Comparison of ENCODE assay signal across 17 cellular contexts in genomic region chr17:15023589-15023988, GRCh38.
A peak's percentile ranks its signal among the peaks of the same experiment; 100 is the strongest.
DNase-seq lines count a peak whose midpoint lies in the region; ATAC-seq, FAIRE-seq and TF ChIP-seq lines count a peak whose summit lies in the region.
"Had no signal": no experiment of that assay in that cellular context is flagged by ENCODE, and none has a peak within 500 bp of the region (broad histone marks: within the 10 kb centered on the region; RNA-seq: fewer than 3 reads in every experiment).

No MANE protein-coding gene starts in this region.

- dilution Hi-C loops in mammary epithelial cell (cut with HindIII; ENCODE audit: low sequenced_read_pairs): no loop called here

- H2AFZ ChIP-seq in GM23338: peak overlapping the region; percentile 95
- H2AFZ ChIP-seq in astrocyte (ENCODE audit: low read depth, low read length): no peak overlapping the region
- H2AFZ ChIP-seq in mesenchymal stem cell (ENCODE audit: low read depth, low read length): no peak overlapping the region
- no peak overlapping the region for H2AFZ ChIP-seq in mammary epithelial cell (ENCODE audit: low read depth, low read length)

- H4K8ac ChIP-seq in mesenchymal stem cell (ENCODE audit: low read length): peak overlapping the region; percentile 36

- no peak overlapping the region for H3K27ac Mint-ChIP-seq in GM23338
- H3K27ac Mint-ChIP-seq in astrocyte (ENCODE audit: unreplicated experiment): peak overlapping the region; percentile 41
- H3K27ac Mint-ChIP-seq in endodermal cell: no peak overlapping the region
- H3K27ac Mint-ChIP-seq: B cell had no signal

- DNase-seq in GM23338 (ENCODE audit: low spot score) (no peak), astrocyte (ENCODE audit: low read depth) (no peak), endodermal cell (peak; percentile 56), mesenchymal stem cell (no peak), RCC 7860 (ENCODE audit: low spot score) (no peak), SHP77 (lab: John Stamatoyannopoulos, UW) (no peak), mammary epithelial cell (no peak), UCSD-AML1 (lab: John Stamatoyannopoulos, UW; ENCODE audit: unreplicated experiment) (no peak)
- DNase-seq: ACHN; C1 segment of cervical spinal cord; CD4-positive, alpha-beta memory T cell; DMS79 treated with DMSO at 0.1 percent for 48 hours; GF-D8; IMR-90 had no signal

- H3K4me1 Mint-ChIP-seq in GM23338 (no peaks in the 10 kb centered on the region; the same call in 1 of the 3 replicates), astrocyte (ENCODE audit: low read depth, unreplicated experiment) (peaks cover 8% of the 10 kb centered on the region), endodermal cell (no peaks in the 10 kb centered on the region)
- H3K4me1 Mint-ChIP-seq: B cell; CD4-positive, alpha-beta memory T cell had no signal

- no peak overlapping the region for H2AK5ac ChIP-seq in mesenchymal stem cell (ENCODE audit: low read length, severe bottlenecking)

- H3K27me3 Mint-ChIP-seq in GM23338 (ENCODE audit: insufficient read depth, low read depth, poor library complexity): peaks cover 5% of the 10 kb centered on the region
- H3K27me3 Mint-ChIP-seq in astrocyte (ENCODE audit: low read depth, unreplicated experiment): no peaks in the 10 kb centered on the region
- no peaks in the 10 kb centered on the region for H3K27me3 Mint-ChIP-seq in endodermal cell (ENCODE audit: insufficient read depth)
- H3K27me3 Mint-ChIP-seq: B cell had no signal

- no peak overlapping the region for H2BK5ac ChIP-seq in mesenchymal stem cell (ENCODE audit: low read depth, low read length, poor library complexity, severe bottlenecking)

- H3K4me1 ChIP-seq in GM23338 (ENCODE audit: insufficient read depth) (peaks cover 3% of the 10 kb centered on the region; the same call in 1 of the 2 replicates), astrocyte (ENCODE audit: insufficient read depth, low read length) (no peaks in the 10 kb centered on the region), endodermal cell (ENCODE audit: control insufficient read depth, insufficient read depth, low read length) (no peaks in the 10 kb centered on the region), mesenchymal stem cell (ENCODE audit: control insufficient read depth, insufficient read depth, low read depth, low read length) (no peaks in the 10 kb centered on the region), mammary epithelial cell (ENCODE audit: insufficient read depth, low read length) (no peaks in the 10 kb centered on the region)

- H3K27me3 ChIP-seq in GM23338 (ENCODE audit: insufficient read depth): no peaks in the 10 kb centered on the region
- H3K27me3 ChIP-seq in astrocyte (ENCODE audit: insufficient read depth, low read length): no peaks in the 10 kb centered on the region
- no peaks in the 10 kb centered on the region for H3K27me3 ChIP-seq in endodermal cell (ENCODE audit: control insufficient read depth, insufficient read depth, low read length, poor library complexity, severe bottlenecking)
- H3K27me3 ChIP-seq in mesenchymal stem cell (ENCODE audit: control insufficient read depth in 1 of 2, insufficient read depth in 1 of 2, low read length in 2 of 2): no peaks in the 10 kb centered on the region
- H3K27me3 ChIP-seq in mammary epithelial cell (ENCODE audit: insufficient read depth, low read length): peaks cover 1% of the 10 kb centered on the region

- no peak overlapping the region for H3K4ac ChIP-seq in mesenchymal stem cell (ENCODE audit: low read depth in 1 of 2, low read length in 2 of 2)

- no peak overlapping the region for H3K4me3 ChIP-seq in GM23338
- no peak overlapping the region for H3K4me3 ChIP-seq in astrocyte (ENCODE audit: insufficient read depth, low read depth, low read length)
- H3K4me3 ChIP-seq in endodermal cell (ENCODE audit: low read length): no peak overlapping the region
- H3K4me3 ChIP-seq in mesenchymal stem cell (ENCODE audit: insufficient read depth in 1 of 2, low read depth in 1 of 2, low read length in 2 of 2): no peak overlapping the region
- H3K4me3 ChIP-seq in mammary epithelial cell (replicated peaks in 1 of 3; ENCODE audit: insufficient read depth in 1 of 3, low read depth in 2 of 3, low read length in 3 of 3): no peak overlapping the region

- 90 to 92% methylated on average over 5 of the region's 5 CpGs for WGBS in endodermal cell (ENCODE audit: insufficient coverage in 1 of 2, insufficient read length in 1 of 2), 2 experiments
- 75% methylated on average over 5 of the region's 5 CpGs for WGBS in mesenchymal stem cell
- WGBS in mammary epithelial cell (ENCODE audit: low coverage, missing lambda C conversion rate): 79% methylated on average over 5 of the region's 5 CpGs

- no peak overlapping the region for H4K91ac ChIP-seq in mesenchymal stem cell (ENCODE audit: low read length)

- in situ Hi-C loops in mammary epithelial cell (cut with MboI; ENCODE audit: low sequenced_read_pairs in 2 of 2): no loop called here

- H3K79me1 ChIP-seq in mesenchymal stem cell (replicated peaks; ENCODE audit: low read length, poor library complexity, severe bottlenecking): no peaks in the 10 kb centered on the region

- H3K4me3 Mint-ChIP-seq in GM23338 (no peak overlapping the region), astrocyte (ENCODE audit: unreplicated experiment) (no peak overlapping the region), endodermal cell (no peak overlapping the region)
- H3K4me3 Mint-ChIP-seq: B cell; CD4-positive, alpha-beta memory T cell had no signal

- H3K27ac ChIP-seq in GM23338 (ENCODE audit: low read depth): no peak overlapping the region
- H3K27ac ChIP-seq in astrocyte (ENCODE audit: low read depth, low read length): no peak overlapping the region
- H3K27ac ChIP-seq in endodermal cell (ENCODE audit: low read depth, low read length): no peak overlapping the region
- H3K27ac ChIP-seq in mesenchymal stem cell (ENCODE audit: low read length, poor library complexity, severe bottlenecking): no peak overlapping the region
- H3K27ac ChIP-seq in mammary epithelial cell (ENCODE audit: insufficient read depth, low read depth, low read length): no peak overlapping the region

- H3K14ac ChIP-seq in mesenchymal stem cell (ENCODE audit: low read length in 2 of 2): no peak overlapping the region

- no peaks in the 10 kb centered on the region for H3K36me3 ChIP-seq in GM23338 (ENCODE audit: insufficient read depth)
- H3K36me3 ChIP-seq in astrocyte (ENCODE audit: insufficient read depth, low read length): no peaks in the 10 kb centered on the region
- H3K36me3 ChIP-seq in endodermal cell (ENCODE audit: control insufficient read depth, insufficient read depth, low read length): no peaks in the 10 kb centered on the region
- no peaks in the 10 kb centered on the region for H3K36me3 ChIP-seq in mesenchymal stem cell (ENCODE audit: control insufficient read depth in 1 of 2, insufficient read depth in 2 of 2, low read depth in 1 of 2, low read length in 2 of 2)
- H3K36me3 ChIP-seq in mammary epithelial cell (ENCODE audit: insufficient read depth, low read length): no peaks in the 10 kb centered on the region

- H4K20me1 ChIP-seq in GM23338 (replicated peaks; ENCODE audit: insufficient read depth) (no peaks in the 10 kb centered on the region), astrocyte (ENCODE audit: insufficient read depth, low read length) (no peaks in the 10 kb centered on the region), mammary epithelial cell (ENCODE audit: insufficient read depth, low read length) (no peaks in the 10 kb centered on the region)

- no peaks in the 10 kb centered on the region for H3K36me3 Mint-ChIP-seq in GM23338 (ENCODE audit: low read depth)
- H3K36me3 Mint-ChIP-seq in astrocyte (ENCODE audit: low read depth, unreplicated experiment): no peaks in the 10 kb centered on the region
- H3K36me3 Mint-ChIP-seq in endodermal cell (ENCODE audit: low read depth): no peaks in the 10 kb centered on the region
- H3K36me3 Mint-ChIP-seq: CD4-positive, alpha-beta memory T cell had no signal

- intact Hi-C loops in mammary epithelial cell (cut with micrococcal nuclease): no loop called here

- BruUV-seq in mammary epithelial cell (replicated peaks; lab: Mats Ljungman, UMichigan): no TSS peak

- H3K23ac ChIP-seq in mesenchymal stem cell (ENCODE audit: low read length in 2 of 2): no peak overlapping the region

- peak; percentile 54 for ATAC-seq in GM23338
- ATAC-seq: HCT116 had no signal

- CTCF ChIA-PET in mammary epithelial cell (lab: Charles Lee; ENCODE audit: low non-redundant PET): no interaction called here

- no peak overlapping the region for H2BK120ac ChIP-seq in mesenchymal stem cell (ENCODE audit: low read depth, low read length)

- H3K9ac ChIP-seq in astrocyte (ENCODE audit: low read length) (no peak overlapping the region), endodermal cell (ENCODE audit: extremely low read depth, low read length, poor library complexity, severe bottlenecking) (no peak overlapping the region), mesenchymal stem cell (ENCODE audit: low read length) (no peak overlapping the region), mammary epithelial cell (ENCODE audit: insufficient read depth, low read length) (no peak overlapping the region)

- FAIRE-seq in astrocyte (lab: Jason Lieb, UNC) (no peak), RCC 7860 (lab: Jason Lieb, UNC) (no peak)
- FAIRE-seq: H54 had no signal

- H2BK15ac ChIP-seq in mesenchymal stem cell (ENCODE audit: low read depth, poor library complexity, severe bottlenecking): peak overlapping the region; percentile 67

- H3K18ac ChIP-seq in mesenchymal stem cell (ENCODE audit: low read depth in 1 of 2, low read length in 2 of 2): no peak overlapping the region

- H3K9me3 Mint-ChIP-seq in GM23338: no peaks in the 10 kb centered on the region
- no peaks in the 10 kb centered on the region for H3K9me3 Mint-ChIP-seq in astrocyte (ENCODE audit: unreplicated experiment)
- H3K9me3 Mint-ChIP-seq in endodermal cell: no peaks in the 10 kb centered on the region

- no peak overlapping the region for H2BK12ac ChIP-seq in mesenchymal stem cell (ENCODE audit: low read length in 2 of 2)

- no peaks in the 10 kb centered on the region for H3K9me3 ChIP-seq in astrocyte (ENCODE audit: insufficient read depth, low read depth, low read length)
- H3K9me3 ChIP-seq in endodermal cell (ENCODE audit: control insufficient read depth, low read length): no peaks in the 10 kb centered on the region
- H3K9me3 ChIP-seq in mesenchymal stem cell (ENCODE audit: control insufficient read depth, low read length): peaks cover 7% of the 10 kb centered on the region
- no peaks in the 10 kb centered on the region for H3K9me3 ChIP-seq in mammary epithelial cell (replicated peaks; ENCODE audit: insufficient read depth, low read length)

- H3K4me2 ChIP-seq in GM23338 (no peak overlapping the region), astrocyte (ENCODE audit: low read length) (no peak overlapping the region), mesenchymal stem cell (ENCODE audit: low read length, poor library complexity, severe bottlenecking) (no peak overlapping the region), mammary epithelial cell (ENCODE audit: insufficient read depth, low read depth, low read length) (no peak overlapping the region)

- TF ChIP-seq CTCF in GM23338 (conservative IDR thresholded peaks at IDR 0.05; ENCODE audit: low read depth in 2 of 2): no peak
- no peak for TF ChIP-seq CTCF in astrocyte (IDR thresholded peaks at IDR 0.05; ENCODE audit: insufficient read depth, low read depth, low read length)
- TF ChIP-seq CTCF in endodermal cell (conservative IDR thresholded peaks at IDR 0.05): no peak
- no peak for TF ChIP-seq CTCF in mammary epithelial cell (conservative IDR thresholded peaks at IDR 0.05 in 1 of 2, IDR thresholded peaks at IDR 0.05 in 1 of 2; ENCODE audit: extremely low read depth in 1 of 2, insufficient read depth in 1 of 2, low read depth in 1 of 2, low read length in 2 of 2)

- H3K9me2 ChIP-seq in GM23338 (ENCODE audit: insufficient read depth): 0 out of 2 replicates have a peak, but pooled peaks cover 5% of the 10 kb centered on the region

- H3K79me2 ChIP-seq in GM23338 (replicated peaks; ENCODE audit: insufficient read depth) (no peaks in the 10 kb centered on the region), astrocyte (ENCODE audit: insufficient read depth, low read length) (no peaks in the 10 kb centered on the region), mammary epithelial cell (ENCODE audit: insufficient read depth, low read length) (no peaks in the 10 kb centered on the region)

- no peaks in the 10 kb centered on the region for H3F3A ChIP-seq in GM23338 (replicated peaks; ENCODE audit: low read depth)
